Comparison of ENCODE assay signal across 1 cellular context in the genomic region with DNA sequence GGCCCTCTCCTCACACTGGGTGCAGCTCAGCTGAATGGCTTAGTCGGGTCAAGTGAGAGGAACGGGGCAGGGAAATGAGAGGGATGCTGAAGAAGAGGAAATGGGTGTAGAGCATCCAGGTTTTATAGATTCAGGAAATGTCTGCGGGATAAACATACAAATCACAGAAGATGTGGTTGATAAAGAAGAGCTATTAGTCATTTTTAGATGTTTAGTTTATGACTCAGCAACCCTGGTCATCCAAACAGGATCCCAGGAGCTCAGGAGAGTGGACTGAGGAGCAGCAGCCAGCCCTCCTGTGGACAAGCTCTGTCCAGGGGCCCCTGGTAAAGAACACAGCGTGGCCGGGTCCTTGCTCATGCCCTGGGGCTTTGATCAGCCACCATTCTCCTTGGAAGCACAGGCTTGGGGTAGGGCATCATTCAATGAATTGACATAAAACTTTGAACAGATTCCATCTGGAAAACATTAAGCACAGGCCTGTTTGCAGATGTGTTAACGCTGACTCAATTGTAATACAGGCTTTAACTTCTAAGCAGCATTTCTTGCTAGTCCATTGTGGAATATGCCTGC.
TF ChIP-seq lines count a peak whose summit lies in the region.

No MANE protein-coding gene starts in this region.

TF ChIP-seq in A549, 52 proteins besides CTCF, POLR2A, EP300 and RAD21 (continued from another document):
- TF ChIP-seq SREBF2 (IDR thresholded peaks at IDR 0.05) = no peak
- no peak for TF ChIP-seq RFX5 (IDR thresholded peaks at IDR 0.05)
- no peak for TF ChIP-seq MYC (IDR thresholded peaks at IDR 0.05; ENCODE audit: borderline replicate concordance, low read length)
- TF ChIP-seq FOSB (CRISPR knock-in tag; IDR thresholded peaks at IDR 0.05) = no peak
- TF ChIP-seq FOSL2 (IDR thresholded peaks at IDR 0.05) = peak; percentile 97
- TF ChIP-seq FOSL2 (CRISPR knock-in tag; IDR thresholded peaks at IDR 0.05) = peak; percentile 98
- TF ChIP-seq CHD2 (IDR thresholded peaks at IDR 0.05; ENCODE audit: low read length, partially characterized antibody) = no peak
- TF ChIP-seq POLR2AphosphoS2 (conservative IDR thresholded peaks at IDR 0.05; ENCODE audit: low read length) = no peak
- TF ChIP-seq RCOR1 (IDR thresholded peaks at IDR 0.05; ENCODE audit: low read depth, low read length) = no peak
- no peak for TF ChIP-seq CBX8 (IDR thresholded peaks at IDR 0.05)
- peak; percentile 61; the same call in 1 of the 2 replicates for TF ChIP-seq TFCP2L1 (CRISPR knock-in tag; IDR thresholded peaks at IDR 0.05)
- TF ChIP-seq, protein P1, sequence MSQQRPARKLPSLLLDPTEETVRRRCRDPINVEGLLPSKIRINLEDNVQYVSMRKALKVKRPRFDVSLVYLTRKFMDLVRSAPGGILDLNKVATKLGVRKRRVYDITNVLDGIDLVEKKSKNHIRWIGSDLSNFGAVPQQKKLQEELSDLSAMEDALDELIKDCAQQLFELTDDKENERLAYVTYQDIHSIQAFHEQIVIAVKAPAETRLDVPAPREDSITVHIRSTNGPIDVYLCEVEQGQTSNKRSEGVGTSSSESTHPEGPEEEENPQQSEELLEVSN (IDR thresholded peaks at IDR 0.05; ENCODE audit: borderline replicate concordance, low read depth) = no peak
- peak; percentile 56; the same call in 2 of the 3 replicates for TF ChIP-seq SMC3 (IDR thresholded peaks at IDR 0.05)
- no peak for TF ChIP-seq ZNF302 (CRISPR knock-in tag; IDR thresholded peaks at IDR 0.05)
- no peak for TF ChIP-seq HOXB13 (CRISPR knock-in tag; IDR thresholded peaks at IDR 0.05; ENCODE audit: low read depth)
- TF ChIP-seq TP53 (CRISPR knock-in tag; IDR thresholded peaks at IDR 0.05) = no peak
- TF ChIP-seq, protein P2, sequence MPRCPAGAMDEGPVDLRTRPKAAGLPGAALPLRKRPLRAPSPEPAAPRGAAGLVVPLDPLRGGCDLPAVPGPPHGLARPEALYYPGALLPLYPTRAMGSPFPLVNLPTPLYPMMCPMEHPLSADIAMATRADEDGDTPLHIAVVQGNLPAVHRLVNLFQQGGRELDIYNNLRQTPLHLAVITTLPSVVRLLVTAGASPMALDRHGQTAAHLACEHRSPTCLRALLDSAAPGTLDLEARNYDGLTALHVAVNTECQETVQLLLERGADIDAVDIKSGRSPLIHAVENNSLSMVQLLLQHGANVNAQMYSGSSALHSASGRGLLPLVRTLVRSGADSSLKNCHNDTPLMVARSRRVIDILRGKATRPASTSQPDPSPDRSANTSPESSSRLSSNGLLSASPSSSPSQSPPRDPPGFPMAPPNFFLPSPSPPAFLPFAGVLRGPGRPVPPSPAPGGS (IDR thresholded peaks at IDR 0.05) = peak; percentile 87; the same call in 2 of the 3 replicates
- TF ChIP-seq JUN (IDR thresholded peaks at IDR 0.05) = peak; percentile 68 to 90; a peak in 3 of 5 replicates
- TF ChIP-seq, protein P3, sequence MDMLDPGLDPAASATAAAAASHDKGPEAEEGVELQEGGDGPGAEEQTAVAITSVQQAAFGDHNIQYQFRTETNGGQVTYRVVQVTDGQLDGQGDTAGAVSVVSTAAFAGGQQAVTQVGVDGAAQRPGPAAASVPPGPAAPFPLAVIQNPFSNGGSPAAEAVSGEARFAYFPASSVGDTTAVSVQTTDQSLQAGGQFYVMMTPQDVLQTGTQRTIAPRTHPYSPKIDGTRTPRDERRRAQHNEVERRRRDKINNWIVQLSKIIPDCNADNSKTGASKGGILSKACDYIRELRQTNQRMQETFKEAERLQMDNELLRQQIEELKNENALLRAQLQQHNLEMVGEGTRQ (IDR thresholded peaks at IDR 0.05) = no peak
- no peak for TF ChIP-seq MAZ (IDR thresholded peaks at IDR 0.05; ENCODE audit: borderline replicate concordance, low read depth, low read length)
- TF ChIP-seq, protein P4, sequence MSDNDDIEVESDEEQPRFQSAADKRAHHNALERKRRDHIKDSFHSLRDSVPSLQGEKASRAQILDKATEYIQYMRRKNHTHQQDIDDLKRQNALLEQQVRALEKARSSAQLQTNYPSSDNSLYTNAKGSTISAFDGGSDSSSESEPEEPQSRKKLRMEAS (IDR thresholded peaks at IDR 0.05) = peak; percentile 81
- TF ChIP-seq KDM1A (IDR thresholded peaks at IDR 0.05; ENCODE audit: low read depth) = no peak
- peak; percentile 94 for TF ChIP-seq MAFK (IDR thresholded peaks at IDR 0.05; ENCODE audit: partially characterized antibody)
- no peak for TF ChIP-seq RARB (CRISPR knock-in tag; IDR thresholded peaks at IDR 0.05)
- 0 out of 2 replicates have a peak, but pooled peaks have one; percentile 6 for TF ChIP-seq EHF (CRISPR knock-in tag; IDR thresholded peaks at IDR 0.05)
- peak; percentile 62 for TF ChIP-seq NFE2L2 (conservative IDR thresholded peaks at IDR 0.05; ENCODE audit: low read length)
- no peak for TF ChIP-seq ESRRA (IDR thresholded peaks at IDR 0.05; ENCODE audit: borderline replicate concordance, low read length)
- TF ChIP-seq, protein P5, sequence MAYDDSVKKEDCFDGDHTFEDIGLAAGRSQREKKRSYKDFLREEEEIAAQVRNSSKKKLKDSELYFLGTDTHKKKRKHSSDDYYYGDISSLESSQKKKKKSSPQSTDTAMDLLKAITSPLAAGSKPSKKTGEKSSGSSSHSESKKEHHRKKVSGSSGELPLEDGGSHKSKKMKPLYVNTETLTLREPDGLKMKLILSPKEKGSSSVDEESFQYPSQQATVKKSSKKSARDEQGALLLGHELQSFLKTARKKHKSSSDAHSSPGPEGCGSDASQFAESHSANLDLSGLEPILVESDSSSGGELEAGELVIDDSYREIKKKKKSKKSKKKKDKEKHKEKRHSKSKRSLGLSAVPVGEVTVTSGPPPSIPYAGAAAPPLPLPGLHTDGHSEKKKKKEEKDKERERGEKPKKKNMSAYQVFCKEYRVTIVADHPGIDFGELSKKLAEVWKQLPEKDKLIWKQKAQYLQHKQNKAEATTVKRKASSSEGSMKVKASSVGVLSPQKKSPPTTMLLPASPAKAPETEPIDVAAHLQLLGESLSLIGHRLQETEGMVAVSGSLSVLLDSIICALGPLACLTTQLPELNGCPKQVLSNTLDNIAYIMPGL (CRISPR knock-in tag; IDR thresholded peaks at IDR 0.05; ENCODE audit: borderline replicate concordance) = no peak
- peak; percentile 92; the same call in 1 of the 2 replicates for TF ChIP-seq FOXS1 (CRISPR knock-in tag; IDR thresholded peaks at IDR 0.05)
- TF ChIP-seq, protein P6, sequence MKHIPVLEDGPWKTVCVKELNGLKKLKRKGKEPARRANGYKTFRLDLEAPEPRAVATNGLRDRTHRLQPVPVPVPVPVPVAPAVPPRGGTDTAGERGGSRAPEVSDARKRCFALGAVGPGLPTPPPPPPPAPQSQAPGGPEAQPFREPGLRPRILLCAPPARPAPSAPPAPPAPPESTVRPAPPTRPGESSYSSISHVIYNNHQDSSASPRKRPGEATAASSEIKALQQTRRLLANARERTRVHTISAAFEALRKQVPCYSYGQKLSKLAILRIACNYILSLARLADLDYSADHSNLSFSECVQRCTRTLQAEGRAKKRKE (CRISPR knock-in tag; IDR thresholded peaks at IDR 0.05; ENCODE audit: low read depth) = peak; percentile 90; the same call in 1 of the 2 replicates
- no peak for TF ChIP-seq HOXA7 (CRISPR knock-in tag; IDR thresholded peaks at IDR 0.05)
- no peak for TF ChIP-seq NPAS2 (CRISPR knock-in tag; IDR thresholded peaks at IDR 0.05; ENCODE audit: borderline replicate concordance)
- TF ChIP-seq CHD4 (IDR thresholded peaks at IDR 0.05; ENCODE audit: borderline replicate concordance) = no peak
- TF ChIP-seq GATA3 (IDR thresholded peaks at IDR 0.05; ENCODE audit: borderline replicate concordance) = peak; percentile 99
- TF ChIP-seq KDM5A (IDR thresholded peaks at IDR 0.05) = no peak
- TF ChIP-seq BHLHE40 (IDR thresholded peaks at IDR 0.05; ENCODE audit: low read depth, low read length) = no peak
